Comparison of ENCODE assay signal across 10 cellular contexts in the genomic region with DNA sequence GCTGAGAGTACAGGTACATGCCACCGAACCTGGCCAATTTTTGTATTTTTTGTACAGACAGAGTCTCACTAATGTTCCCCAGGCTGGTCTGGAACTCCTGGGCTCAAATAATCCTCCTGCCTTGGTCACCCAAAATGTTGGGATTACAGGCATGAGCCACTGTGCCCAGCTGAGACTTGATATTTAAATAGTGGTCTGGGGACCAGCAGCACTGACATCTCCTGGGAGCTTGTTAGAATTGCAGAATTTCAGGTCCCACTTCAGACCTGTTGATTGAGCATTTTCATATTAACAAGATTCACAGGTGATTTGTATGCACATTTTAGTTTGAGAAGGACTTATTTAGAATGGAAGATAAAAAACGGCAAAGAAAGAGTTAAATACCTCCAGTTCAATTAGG. TPM values are rescaled to one million over a fixed set of nuclear protein-coding genes. Genes with fewer than 3 reads are reported as not detected.
DNase-seq lines count a peak whose midpoint lies in the region; ATAC-seq, FAIRE-seq and TF ChIP-seq lines count a peak whose summit lies in the region.
"Not testable (repeated sequence)": the region's sequence is repeated elsewhere in the genome, so short reads cannot be mapped to it uniquely, and the experiment has no call there.
"Had no signal": no experiment of that assay in that cellular context is flagged by ENCODE, and none has a peak within 500 bp of the region (broad histone marks: within the 10 kb centered on the region; RNA-seq: fewer than 3 reads in every experiment).

No MANE protein-coding gene starts in this region.

- not testable (repeated sequence) for H3K36me3 Mint-ChIP-seq in endodermal cell (ENCODE audit: low read depth); neural crest cell (ENCODE audit: low read depth)

- CTCF ChIA-PET in HCT116 (lab: Charles Lee): interaction anchor here (0.8 to 1.2 kb wide), 2 partner anchors 211 to 213 kb away, joined by 3 to 13 read pairs; no protein-coding TSS in a partner anchor

- not testable (repeated sequence) for H3K27me3 Mint-ChIP-seq in endodermal cell (ENCODE audit: insufficient read depth); neural crest cell (ENCODE audit: low read depth)

- not testable (repeated sequence) for TF ChIP-seq RAD21 in HCT116 (IDR thresholded peaks at IDR 0.05; ENCODE audit: low read depth)

- not testable (repeated sequence) for H3K9me2 ChIP-seq in HCT116 (ENCODE audit: insufficient read depth)

- not testable (repeated sequence) for H3K27me3 ChIP-seq in HCT116 (ENCODE audit: insufficient read depth, low read length); endodermal cell (ENCODE audit: control insufficient read depth, insufficient read depth, low read length, poor library complexity, severe bottlenecking)

- RAD21 ChIA-PET in HCT116 (lab: Charles Lee; ENCODE audit: low non-redundant PET in 1 of 2, low total read pairs in 2 of 2, uncharacterized antibody in 2 of 2, unreplicated experiment in 2 of 2): not testable (repeated sequence)

- not testable (repeated sequence) for DNase-seq in HCT116 (ENCODE audit: low read depth, low spot score); endodermal cell; neural crest cell (ENCODE audit: low read depth, low spot score); urothelium cell line (ENCODE audit: low spot score)
- DNase-seq in NCI-H82 (lab: John Stamatoyannopoulos, UW): peak; percentile 35
- DNase-seq in OCI-M1 (lab: John Stamatoyannopoulos, UW): peak; percentile 1

- peak; percentile 10 for TF ChIP-seq CTCF in GM12873 (IDR thresholded peaks at IDR 0.05; ENCODE audit: insufficient read depth, low read depth, low read length, missing control alignments)
- peak in 2 of 3 experiments; percentile 17 to 29; a peak in 2 of 6 replicates for TF ChIP-seq CTCF in HCT116 (IDR thresholded peaks at IDR 0.05 in 2 of 3, conservative IDR thresholded peaks at IDR 0.05 in 1 of 3; ENCODE audit: borderline replicate concordance in 1 of 3, insufficient read depth in 1 of 3, low read depth in 2 of 3, low read length in 2 of 3)
- peak; percentile 49 for TF ChIP-seq CTCF in endodermal cell (conservative IDR thresholded peaks at IDR 0.05)
- peak; percentile 19 for TF ChIP-seq CTCF in neural crest cell (conservative IDR thresholded peaks at IDR 0.05)

- WGBS in endodermal cell (ENCODE audit: insufficient coverage in 1 of 2, insufficient read length in 1 of 2), 2 experiments: 59% methylated on average over 2 of the region's 2 CpGs; no CpG with 5 or more reads in 1 of the 2 experiments

- H3K4me3 Mint-ChIP-seq in endodermal cell, neural crest cell: not testable (repeated sequence)

- intact Hi-C loops in HCT116 (cut with micrococcal nuclease): loop anchor here (10.0 kb wide), 1 partner anchor 929 kb away; no protein-coding TSS in a partner anchor

- not testable (repeated sequence) for H3K4me3 ChIP-seq in HCT116 (replicated peaks in 1 of 2; ENCODE audit: low read depth in 1 of 2, low read length in 2 of 2); endodermal cell (ENCODE audit: low read length)

- not testable (repeated sequence) for H3K4me2 ChIP-seq in HCT116 (ENCODE audit: low read length)

- peak; percentile 23 for FAIRE-seq in urothelium cell line (lab: Jason Lieb, UNC)

- not testable (repeated sequence) for H3K36me3 ChIP-seq in HCT116 (ENCODE audit: control insufficient read depth in 1 of 2, insufficient read depth in 2 of 2, low read length in 2 of 2); endodermal cell (ENCODE audit: control insufficient read depth, insufficient read depth, low read length)

- BruUV-seq in HCT116 (replicated peaks; lab: Mats Ljungman, UMichigan): not testable (repeated sequence)

- not testable (repeated sequence) for TF ChIP-seq POLR2A in HCT116 (IDR thresholded peaks at IDR 0.05; ENCODE audit: borderline replicate concordance, extremely low read depth, insufficient read depth, insufficient read length)

- H3K9ac ChIP-seq in HCT116 (ENCODE audit: low read length); endodermal cell (ENCODE audit: extremely low read depth, low read length, poor library complexity, severe bottlenecking): not testable (repeated sequence)

- H3K4me1 Mint-ChIP-seq in endodermal cell, neural crest cell: not testable (repeated sequence)

- not testable (repeated sequence) for H3K27ac Mint-ChIP-seq in endodermal cell; neural crest cell (ENCODE audit: unreplicated experiment)

- H3K9me3 ChIP-seq in HCT116 (ENCODE audit: control insufficient read depth in 1 of 2, insufficient read depth in 1 of 2, low read depth in 1 of 2, low read length in 2 of 2); endodermal cell (ENCODE audit: control insufficient read depth, low read length): not testable (repeated sequence)

- not testable (repeated sequence) for H3K79me2 ChIP-seq in HCT116 (ENCODE audit: insufficient read depth, low read length)

- not testable (repeated sequence) for H4K20me1 ChIP-seq in HCT116 (ENCODE audit: insufficient read depth)

- POLR2A ChIA-PET in HCT116 (lab: Charles Lee): not testable (repeated sequence)

- H3K9me3 Mint-ChIP-seq in endodermal cell, neural crest cell: not testable (repeated sequence)

- H3K27ac ChIP-seq in HCT116 (ENCODE audit: low read depth, low read length); endodermal cell (ENCODE audit: low read depth, low read length): not testable (repeated sequence)

- ATAC-seq in HCT116: peak; percentile 28; the same call in 1 of the 2 replicates

- H2AFZ ChIP-seq in HCT116 (ENCODE audit: low read depth, low read length, poor library complexity, severe bottlenecking): not testable (repeated sequence)

- H3K4me1 ChIP-seq in HCT116 (ENCODE audit: control insufficient read depth in 1 of 2, insufficient read depth in 2 of 2, low read length in 2 of 2): peaks cover 29 to 52% of the 10 kb centered on the region in 2 experiments
- H3K4me1 ChIP-seq in endodermal cell (ENCODE audit: control insufficient read depth, insufficient read depth, low read length): not testable (repeated sequence)

RNA-seq across cellular contexts. Expression of gene COBL, which starts 57.0 kb away (rescaled TPM):
- 19.3 TPM for total RNA-seq in HCT116 (2021; ENCODE audit: unreplicated experiment)
- 11.6 and 12.0 TPM in 2 replicates for polyA plus RNA-seq in HCT116 (2012)
- 10 to 100 TPM; 27.5 to 28.3 TPM for total RNA-seq in endodermal cell
- 4.2 TPM for polyA plus RNA-seq in endodermal cell (2013, experiment 1 of 2)
- 3.6 TPM for polyA plus RNA-seq in endodermal cell (2013, experiment 2 of 2)
- total RNA-seq in neural crest cell: 0.05 and 0.41 TPM in 2 replicates
- total RNA-seq: CD8-positive, alpha-beta memory T cell had no signal
- polyA plus RNA-seq: CD8-positive, alpha-beta memory T cell; GM12878; IgD-negative memory B cell had no signal

Comparison
In these comparisons a context has a peak if more than half of its experiments do, and no peak if none do; other contexts are left out.
1. RNA of gene COBL, which starts 57.0 kb away (total RNA-seq): 27.5 to 28.3 TPM in endodermal cell and 19.3 TPM in HCT116 (single experiment); 0.05 to 0.41 TPM in neural crest cell; every median in the first group is over 10 times any median in the second.
2. Peak in every context shown above with its lines, with median percentiles within 50 percentile points of each other: CTCF ChIP-seq.